5 cellular contexts compared by ENCODE assay signal in genomic region chr10:121659236-121659635, GRCh38.
"Had no signal": no experiment of that assay in that cellular context is flagged by ENCODE, and none has a peak within 500 bp of the region (broad histone marks: within the 10 kb centered on the region; RNA-seq: fewer than 3 reads in every experiment).

No MANE protein-coding gene starts in this region.

- ATAC-seq: HepG2 had no signal

- DNase-seq: GM23248, H9, HCEC 1CT had no signal

- H2AFZ ChIP-seq: GM23248 had no signal

- H3K27ac ChIP-seq: GM23248, HL-60 had no signal

- H3K4me3 ChIP-seq: GM23248 had no signal

- H3K9ac ChIP-seq: GM23248 had no signal
